ENCODE assay signal across 8 cellular contexts in genomic region chr22:42662114-42663021, GRCh38. TPM values are rescaled to one million over a fixed set of nuclear protein-coding genes. Genes with fewer than 3 reads are reported as not detected.
DNase-seq lines count a peak whose midpoint lies in the region; ATAC-seq, FAIRE-seq and TF ChIP-seq lines count a peak whose summit lies in the region.

No MANE protein-coding gene starts in this region.

- H4K91ac ChIP-seq in H1 (replicated peaks; ENCODE audit: insufficient read length, low read length): no peak overlapping the region

- H2BK5ac ChIP-seq in H1 (ENCODE audit: low read depth, low read length): peak overlapping the region; percentile 60; the same call in 1 of the 2 replicates

- peak overlapping the region in 1 of 4 experiments; percentile 42; a peak in 2 of 7 replicates for H3K9ac ChIP-seq in H1 (replicated peaks in 1 of 4; ENCODE audit: extremely low read depth in 1 of 4, low read depth in 3 of 4, low read length in 3 of 4)

- H2BK20ac ChIP-seq in H1 (ENCODE audit: low read length): no peak overlapping the region

- H2BK12ac ChIP-seq in H1 (ENCODE audit: low read depth, low read length): peak overlapping the region; percentile 14; the same call in 1 of the 2 replicates

- no peaks in the 10 kb centered on the region for H4K20me1 ChIP-seq in H1 (replicated peaks in 1 of 2; ENCODE audit: control insufficient read depth in 1 of 2, insufficient read depth in 2 of 2, low read length in 2 of 2)

- peak in 1 of 2 experiments; percentile 32; a peak in 1 of 3 replicates for TF ChIP-seq POLR2A in H1 (IDR thresholded peaks at IDR 0.05; ENCODE audit: control extremely low read depth in 1 of 2, low read depth in 2 of 2, low read length in 2 of 2)

- peaks cover 3% of the 10 kb centered on the region; the same call in 1 of the 2 replicates for H3K23me2 ChIP-seq in H1 (ENCODE audit: low read depth, low read length)

- peaks cover 0 to 11% (median 10%) of the 10 kb centered on the region in 4 experiments; a peak in 5 of 7 replicates for H3K27me3 ChIP-seq in H1 (replicated peaks in 1 of 4; ENCODE audit: control insufficient read depth in 3 of 4, extremely low read depth in 1 of 4, insufficient read depth in 3 of 4, low read length in 3 of 4)

- H3K27ac Mint-ChIP-seq in activated CD8-positive, alpha-beta T cell treated with anti-CD3 and anti-CD28 coated beads, Interleukin-2, amount 10 ng/mL, durations not matched to agents 7 days and 5 days: no peak overlapping the region

- CTCF ChIA-PET in activated CD8-positive, alpha-beta T cell treated with anti-CD3 and anti-CD28 coated beads, Interleukin-2, amount 10 ng/mL, durations not matched to agents 7 days and 5 days (lab: Charles Lee): interaction anchor here (0.6 to 1.5 kb wide), 3 partner anchors 8 to 371 kb away, joined by 3 to 5 read pairs (median 5); no protein-coding TSS in a partner anchor
- CTCF ChIA-PET in H1 (lab: Charles Lee; ENCODE audit: partially characterized antibody): interaction anchor here (1.0 to 2.2 kb wide), 12 partner anchors 9 to 376 kb away, joined by 3 to 6 read pairs (median 3); no protein-coding TSS in a partner anchor

- no peaks in the 10 kb centered on the region for H3K9me3 Mint-ChIP-seq in activated CD8-positive, alpha-beta T cell treated with anti-CD3 and anti-CD28 coated beads, Interleukin-2, amount 10 ng/mL, durations not matched to agents 7 days and 5 days (ENCODE audit: insufficient read depth)

- WGBS in H1 (ENCODE audit: extremely low coverage in 1 of 2, insufficient coverage in 1 of 2, insufficient read length in 1 of 2, insufficient replicate concordance in 2 of 2, low coverage in 1 of 2, low lambda C conversion rate in 2 of 2, missing lambda C conversion rate in 1 of 2), 2 experiments: 25% methylated on average over 30 of the region's 74 CpGs; no CpG with 5 or more reads in 1 of the 2 experiments
- 16 to 17% methylated on average over 50 to 58 of the region's 74 CpGs for WGBS in mesodermal cell (ENCODE audit: insufficient coverage in 2 of 2), 2 experiments

- peak overlapping the region; percentile 42 for H3K4me3 Mint-ChIP-seq in activated CD8-positive, alpha-beta T cell treated with anti-CD3 and anti-CD28 coated beads, Interleukin-2, amount 10 ng/mL, durations not matched to agents 7 days and 5 days

- H3K18ac ChIP-seq in H1 (ENCODE audit: extremely low read depth, low read length): no peak overlapping the region; the same call in 1 of the 2 replicates

- H3K9me3 ChIP-seq in H1 (ENCODE audit: insufficient read depth in 2 of 2, low read depth in 1 of 2, low read length in 1 of 2): no peaks in the 10 kb centered on the region
- no peaks in the 10 kb centered on the region for H3K9me3 ChIP-seq in mesodermal cell (ENCODE audit: control insufficient read depth, low read length)

- FAIRE-seq in GM19239 (lab: Jason Lieb, UNC) (peak; percentile 37), H1 (lab: Jason Lieb, UNC) (no peak)

- H2AK5ac ChIP-seq in H1 (ENCODE audit: low read depth, low read length): no peak overlapping the region

- H3K36me3 ChIP-seq in H1 (ENCODE audit: control insufficient read depth in 2 of 4, insufficient read depth in 4 of 4, low read length in 3 of 4) (no peaks in the 10 kb centered on the region), mesodermal cell (ENCODE audit: control insufficient read depth, insufficient read depth, low read length) (no peaks in the 10 kb centered on the region)

- H3K14ac ChIP-seq in H1 (ENCODE audit: insufficient read length): no peak overlapping the region

- peak; percentile 78 to 80 for TF ChIP-seq RAD21 in H1 (IDR thresholded peaks at IDR 0.05 in 1 of 2, conservative IDR thresholded peaks at IDR 0.05 in 1 of 2; ENCODE audit: low read depth in 2 of 2, low read length in 2 of 2)

- H4K5ac ChIP-seq in H1 (ENCODE audit: insufficient read length, low read depth, low read length): peak overlapping the region; percentile 72

- peak overlapping the region; percentile 81; the same call in 1 of the 2 replicates for H2BK15ac ChIP-seq in H1 (ENCODE audit: low read length)

- H3K27me3 Mint-ChIP-seq in activated CD8-positive, alpha-beta T cell treated with anti-CD3 and anti-CD28 coated beads, Interleukin-2, amount 10 ng/mL, durations not matched to agents 7 days and 5 days (ENCODE audit: low read depth): peaks cover 7% of the 10 kb centered on the region

- 0 out of 3 replicates have a peak, but pooled peaks of 1 of the 2 experiments have one; percentile 28 for TF ChIP-seq EP300 in H1 (IDR thresholded peaks at IDR 0.05; ENCODE audit: borderline replicate concordance in 1 of 2, low read depth in 2 of 2, low read length in 2 of 2)

- H3K27ac ChIP-seq in H1 (ENCODE audit: low read depth, low read length) (no peak overlapping the region), mesodermal cell (ENCODE audit: low read depth, low read length, severe bottlenecking) (no peak overlapping the region)

- peak; percentile 71 to 89 (median 72) for TF ChIP-seq CTCF in H1 (IDR thresholded peaks at IDR 0.05; ENCODE audit: control extremely low read depth in 1 of 3, insufficient read depth in 1 of 3, low read depth in 1 of 3, low read length in 3 of 3)

- H3K4me1 ChIP-seq in H1 (replicated peaks in 1 of 4; ENCODE audit: control insufficient read depth in 3 of 4, insufficient read depth in 4 of 4, low read length in 3 of 4) (no peaks in the 10 kb centered on the region), mesodermal cell (ENCODE audit: control insufficient read depth, insufficient read depth, low read length, poor library complexity, severe bottlenecking) (no peaks in the 10 kb centered on the region)

- H3K56ac ChIP-seq in H1 (replicated peaks; ENCODE audit: insufficient read length, low read depth, low read length): peak overlapping the region; percentile 25

- peak; percentile 93 for ATAC-seq in activated CD8-positive, alpha-beta T cell treated with anti-CD3 and anti-CD28 coated beads, Interleukin-2, amount 10 ng/mL, durations not matched to agents 7 days and 5 days

- H3K79me2 ChIP-seq in H1 (ENCODE audit: control insufficient read depth in 1 of 2, insufficient read depth in 2 of 2, low read length in 2 of 2): no peaks in the 10 kb centered on the region

- H3K23ac ChIP-seq in H1 (ENCODE audit: insufficient read length): no peak overlapping the region

- POLR2A ChIA-PET in activated CD8-positive, alpha-beta T cell treated with anti-CD3 and anti-CD28 coated beads, Interleukin-2, amount 10 ng/mL, durations not matched to agents 7 days and 5 days (lab: Charles Lee): no interaction called here
- POLR2A ChIA-PET in H1 (lab: Charles Lee; ENCODE audit: partially characterized antibody): interaction anchor here (0.8 to 1.6 kb wide), 2 partner anchors 47 to 48 kb away, joined by 4 to 5 read pairs; partner anchors contain the start of gene POLDIP3

- no peaks in the 10 kb centered on the region for H3K36me3 Mint-ChIP-seq in activated CD8-positive, alpha-beta T cell treated with anti-CD3 and anti-CD28 coated beads, Interleukin-2, amount 10 ng/mL, durations not matched to agents 7 days and 5 days (ENCODE audit: low read depth)

- peak overlapping the region; percentile 93 for H4K8ac ChIP-seq in H1 (ENCODE audit: extremely low read depth, insufficient read depth, low read length)

- H3K4me3 ChIP-seq in H1 (ENCODE audit: extremely low read depth in 1 of 4, insufficient read depth in 2 of 4, low read depth in 3 of 4, low read length in 4 of 4): peak overlapping the region; percentile 31 to 74 (median 54)
- peak overlapping the region; percentile 44 for H3K4me3 ChIP-seq in mesodermal cell (ENCODE audit: extremely low read depth, insufficient read depth, low read length, poor library complexity, severe bottlenecking)

- no peaks in the 10 kb centered on the region for H3K79me1 ChIP-seq in H1 (ENCODE audit: low read depth, low read length)

- DNase-seq in Ammon's horn (ENCODE audit: low spot score) (peak; percentile 67), GM19239 (ENCODE audit: insufficient read length, low spot score) (peak; percentile 69), NCI-H226 (peak; percentile 13), H1 (ENCODE audit: low read depth in 1 of 2, low spot score in 2 of 2) (peak in 1 of 2 experiments; percentile 94), NCI-H187 (lab: John Stamatoyannopoulos, UW) (no peak)
- DNase-seq in activated CD8-positive, alpha-beta T cell treated with anti-CD3 and anti-CD28 coated beads, Interleukin-2, amount 10 ng/mL, durations not matched to agents 7 days and 5 days: peak; percentile 82
- DNase-seq in stimulated activated CD8-positive, alpha-beta memory T cell treated with anti-CD3 and anti-CD28 coated beads, Interleukin-15, amount 100 ng/mL, for 24 hours (ENCODE audit: low read depth): peak; percentile 73

- H3K4me2 ChIP-seq in H1 (ENCODE audit: insufficient read depth in 1 of 2, low read depth in 2 of 2, low read length in 2 of 2): peak overlapping the region; percentile 65 to 100

- H3K4me1 Mint-ChIP-seq in activated CD8-positive, alpha-beta T cell treated with anti-CD3 and anti-CD28 coated beads, Interleukin-2, amount 10 ng/mL, durations not matched to agents 7 days and 5 days (ENCODE audit: low read depth): no peaks in the 10 kb centered on the region

- H3K4ac ChIP-seq in H1 (replicated peaks; ENCODE audit: insufficient read length, low read depth, low read length): no peak overlapping the region

- H2AFZ ChIP-seq in H1 (ENCODE audit: low read length): peak overlapping the region; percentile 98; the same call in 1 of the 2 replicates

- H2BK120ac ChIP-seq in H1 (replicated peaks; ENCODE audit: low read depth, low read length): no peak overlapping the region

RNA-seq across cellular contexts. Expression of gene CYB5R3, which starts 13.2 kb away (rescaled TPM):
- total RNA-seq in activated CD8-positive, alpha-beta T cell treated with anti-CD3 and anti-CD28 coated beads, Interleukin-2, amount 10 ng/mL, durations not matched to agents 7 days and 5 days: 10 to 100 TPM; 87.7 to 91.4 TPM
- 75.3 and 82.5 TPM in 2 replicates for total RNA-seq in H1 (2021; fragmentation: NEBNext Ultra II Directional; extraction: Animal tissue kit (Norgen Biotek cat#: 25700))
- 113 and 160 TPM in 2 replicates for polyA plus RNA-seq in H1 (2011; rRNA removed)
- polyA plus RNA-seq in H1 (2011; cell fraction: cytosol; rRNA removed): 64.2 TPM
- 72.4 TPM for polyA plus RNA-seq in H1 (2011; cell fraction: nucleus; rRNA removed)
- polyA plus RNA-seq in H1 (2012, experiment 1 of 2): 73.0 to 99.5 TPM (median 89.7 TPM) in 4 replicates
- 83.5 TPM for polyA plus RNA-seq in H1 (2012, experiment 2 of 2)
- 94.8 TPM for polyA plus RNA-seq in H1 (2013, experiment 1 of 2)
- polyA plus RNA-seq in H1 (2013, experiment 2 of 2): 107 TPM
- polyA minus RNA-seq in H1 (2011; rRNA and poly(A)+ RNA removed): 56.6 and 58.6 TPM in 2 replicates
- 50.7 TPM for polyA minus RNA-seq in H1 (2011; cell fraction: cytosol; rRNA and poly(A)+ RNA removed)
- 29.5 TPM for polyA minus RNA-seq in H1 (2011; cell fraction: nucleus; rRNA and poly(A)+ RNA removed)
- polyA plus RNA-seq in mesodermal cell (2013, experiment 1 of 2): 168 TPM
- 146 TPM for polyA plus RNA-seq in mesodermal cell (2013, experiment 2 of 2)

RNA-seq across cellular contexts. Expression of gene ATP5MGL, which starts 22.0 kb away (rescaled TPM):
- 1 to 10 TPM in 1 of 2 experiments, under 1 TPM in 1; 0.63 to 1.4 TPM for total RNA-seq in activated CD8-positive, alpha-beta T cell treated with anti-CD3 and anti-CD28 coated beads, Interleukin-2, amount 10 ng/mL, durations not matched to agents 7 days and 5 days
- 0.52 and 0.84 TPM in 2 replicates for total RNA-seq in H1 (2021; fragmentation: NEBNext Ultra II Directional; extraction: Animal tissue kit (Norgen Biotek cat#: 25700))
- 0.12 TPM in 1 of 2 replicates, not detected in the other for polyA plus RNA-seq in H1 (2011; rRNA removed)
- not detected for polyA plus RNA-seq in H1 (2011; cell fraction: cytosol; rRNA removed)
- not detected for polyA plus RNA-seq in H1 (2011; cell fraction: nucleus; rRNA removed)
- not detected in 4 replicates for polyA plus RNA-seq in H1 (2012, experiment 1 of 2)
- polyA plus RNA-seq in H1 (2012, experiment 2 of 2): not detected
- not detected for polyA plus RNA-seq in H1 (2013, experiment 1 of 2)
- 0.15 TPM for polyA plus RNA-seq in H1 (2013, experiment 2 of 2)
- polyA minus RNA-seq in H1 (2011; rRNA and poly(A)+ RNA removed): 0.49 and 0.50 TPM in 2 replicates
- polyA minus RNA-seq in H1 (2011; cell fraction: cytosol; rRNA and poly(A)+ RNA removed): 1.5 TPM
- polyA minus RNA-seq in H1 (2011; cell fraction: nucleus; rRNA and poly(A)+ RNA removed): 1.8 TPM
- polyA plus RNA-seq in mesodermal cell (2013, experiment 1 of 2): not detected
- polyA plus RNA-seq in mesodermal cell (2013, experiment 2 of 2): not detected

RNA-seq across cellular contexts. Expression of gene POLDIP3, which starts 47.7 kb away (rescaled TPM):
- 10 to 100 TPM; 77.2 to 80.6 TPM for total RNA-seq in activated CD8-positive, alpha-beta T cell treated with anti-CD3 and anti-CD28 coated beads, Interleukin-2, amount 10 ng/mL, durations not matched to agents 7 days and 5 days
- 77.3 and 84.6 TPM in 2 replicates for total RNA-seq in H1 (2021; fragmentation: NEBNext Ultra II Directional; extraction: Animal tissue kit (Norgen Biotek cat#: 25700))
- polyA plus RNA-seq in H1 (2011; rRNA removed): 43.5 and 44.7 TPM in 2 replicates
- 52.1 TPM for polyA plus RNA-seq in H1 (2011; cell fraction: cytosol; rRNA removed)
- 77.2 TPM for polyA plus RNA-seq in H1 (2011; cell fraction: nucleus; rRNA removed)
- polyA plus RNA-seq in H1 (2012, experiment 1 of 2): 69.9 to 94.7 TPM (median 73.5 TPM) in 4 replicates
- 78.6 TPM for polyA plus RNA-seq in H1 (2012, experiment 2 of 2)
- polyA plus RNA-seq in H1 (2013, experiment 1 of 2): 38.1 TPM
- polyA plus RNA-seq in H1 (2013, experiment 2 of 2): 36.7 TPM
- polyA minus RNA-seq in H1 (2011; rRNA and poly(A)+ RNA removed): 67.2 and 70.1 TPM in 2 replicates
- 40.0 TPM for polyA minus RNA-seq in H1 (2011; cell fraction: cytosol; rRNA and poly(A)+ RNA removed)
- polyA minus RNA-seq in H1 (2011; cell fraction: nucleus; rRNA and poly(A)+ RNA removed): 36.9 TPM
- polyA plus RNA-seq in mesodermal cell (2013, experiment 1 of 2): 68.9 TPM
- polyA plus RNA-seq in mesodermal cell (2013, experiment 2 of 2): 57.8 TPM

RNA-seq across cellular contexts. Expression of gene A4GALT, which starts 58.3 kb away (rescaled TPM):
- under 1 TPM in 1 of 2 experiments, not detected in 1; 0.16 TPM for total RNA-seq in activated CD8-positive, alpha-beta T cell treated with anti-CD3 and anti-CD28 coated beads, Interleukin-2, amount 10 ng/mL, durations not matched to agents 7 days and 5 days
- total RNA-seq in H1 (2021; fragmentation: NEBNext Ultra II Directional; extraction: Animal tissue kit (Norgen Biotek cat#: 25700)): 13.8 and 13.9 TPM in 2 replicates
- polyA plus RNA-seq in H1 (2011; rRNA removed): 7.2 and 13.1 TPM in 2 replicates
- polyA plus RNA-seq in H1 (2011; cell fraction: cytosol; rRNA removed): 9.2 TPM
- 11.9 TPM for polyA plus RNA-seq in H1 (2011; cell fraction: nucleus; rRNA removed)
- polyA plus RNA-seq in H1 (2012, experiment 1 of 2): 6.9 to 12.0 TPM (median 8.7 TPM) in 4 replicates
- 7.6 TPM for polyA plus RNA-seq in H1 (2012, experiment 2 of 2)
- 10.5 TPM for polyA plus RNA-seq in H1 (2013, experiment 1 of 2)
- 11.0 TPM for polyA plus RNA-seq in H1 (2013, experiment 2 of 2)
- polyA minus RNA-seq in H1 (2011; rRNA and poly(A)+ RNA removed): 3.9 and 7.0 TPM in 2 replicates
- 9.8 TPM for polyA minus RNA-seq in H1 (2011; cell fraction: cytosol; rRNA and poly(A)+ RNA removed)
- 9.6 TPM for polyA minus RNA-seq in H1 (2011; cell fraction: nucleus; rRNA and poly(A)+ RNA removed)
- polyA plus RNA-seq in mesodermal cell (2013, experiment 1 of 2): 1.6 TPM
- 2.2 TPM for polyA plus RNA-seq in mesodermal cell (2013, experiment 2 of 2)

Comparison
In these comparisons a context has a peak if more than half of its experiments do, and no peak if none do; other contexts are left out.
1. DNase-seq: peak in Ammon's horn (single experiment), GM19239 (single experiment), NCI-H226 (single experiment), activated CD8-positive, alpha-beta T cell treated with anti-CD3 and anti-CD28 coated beads, Interleukin-2, amount 10 ng/mL, durations not matched to agents 7 days and 5 days (single experiment) and stimulated activated CD8-positive, alpha-beta memory T cell treated with anti-CD3 and anti-CD28 coated beads, Interleukin-15, amount 100 ng/mL, for 24 hours (single experiment); none in NCI-H187 (0 of 2).